8 cellular contexts compared by ENCODE assay signal in genomic region chr13:34156841-34157365, GRCh38.
DNase-seq lines count a peak whose midpoint lies in the region; ATAC-seq and TF ChIP-seq lines count a peak whose summit lies in the region.

No MANE protein-coding gene starts in this region.

- ATAC-seq in GM18907 (IDR thresholded peaks at IDR 0.05; ENCODE audit: unreplicated experiment) (peak; percentile 100), HG03064 (IDR thresholded peaks at IDR 0.05; ENCODE audit: low read depth, unreplicated experiment) (peak; percentile 100)
- ATAC-seq in activated CD8-positive, alpha-beta T cell treated with anti-CD3 and anti-CD28 coated beads, Interleukin-2, amount 10 ng/mL, durations not matched to agents 7 days and 5 days: peak; percentile 92

- H3K4me3 ChIP-seq in BE2C (ENCODE audit: low read depth, low read length): peak overlapping the region; percentile 53

- no peaks in the 10 kb centered on the region for H3K36me3 ChIP-seq in BE2C

- intact Hi-C loops in posterior cingulate gyrus (cut with DNase I): no loop called here

- peaks cover 30% of the 10 kb centered on the region for H3K4me1 ChIP-seq in BE2C

- CTCF ChIA-PET in activated CD8-positive, alpha-beta T cell treated with anti-CD3 and anti-CD28 coated beads, Interleukin-2, amount 10 ng/mL, durations not matched to agents 7 days and 5 days (lab: Charles Lee): no interaction called here

- H3K4me1 Mint-ChIP-seq in activated CD8-positive, alpha-beta T cell treated with anti-CD3 and anti-CD28 coated beads, Interleukin-2, amount 10 ng/mL, durations not matched to agents 7 days and 5 days (ENCODE audit: low read depth): peaks cover 14% of the 10 kb centered on the region

- no peak overlapping the region for H3K27ac Mint-ChIP-seq in activated CD8-positive, alpha-beta T cell treated with anti-CD3 and anti-CD28 coated beads, Interleukin-2, amount 10 ng/mL, durations not matched to agents 7 days and 5 days

- no peak for TF ChIP-seq CTCF in BE2C (IDR thresholded peaks at IDR 0.05; ENCODE audit: low read depth, low read length)

- peak; percentile 88 for DNase-seq in BE2C
- peak; percentile 90 for DNase-seq in NCI-H226
- DNase-seq in activated CD8-positive, alpha-beta T cell treated with anti-CD3 and anti-CD28 coated beads, Interleukin-2, amount 10 ng/mL, durations not matched to agents 7 days and 5 days: peak; percentile 58
- peak; percentile 67 for DNase-seq in fibroblast of the conjunctiva (ENCODE audit: low read depth)
- peak in 9 of 10 donors; percentile 21 to 95 (median 66) for DNase-seq in posterior cingulate gyrus
- DNase-seq in OCI-M2 (lab: John Stamatoyannopoulos, UW; ENCODE audit: unreplicated experiment): no peak

- H3K9me3 Mint-ChIP-seq in activated CD8-positive, alpha-beta T cell treated with anti-CD3 and anti-CD28 coated beads, Interleukin-2, amount 10 ng/mL, durations not matched to agents 7 days and 5 days (ENCODE audit: insufficient read depth): no peaks in the 10 kb centered on the region

- POLR2A ChIA-PET in activated CD8-positive, alpha-beta T cell treated with anti-CD3 and anti-CD28 coated beads, Interleukin-2, amount 10 ng/mL, durations not matched to agents 7 days and 5 days (lab: Charles Lee): no interaction called here

- no peak overlapping the region for H3K4me3 Mint-ChIP-seq in activated CD8-positive, alpha-beta T cell treated with anti-CD3 and anti-CD28 coated beads, Interleukin-2, amount 10 ng/mL, durations not matched to agents 7 days and 5 days

- H3K9me3 ChIP-seq in BE2C: no peaks in the 10 kb centered on the region

- H3K27me3 Mint-ChIP-seq in activated CD8-positive, alpha-beta T cell treated with anti-CD3 and anti-CD28 coated beads, Interleukin-2, amount 10 ng/mL, durations not matched to agents 7 days and 5 days (ENCODE audit: low read depth): peaks cover 7% of the 10 kb centered on the region

- no peaks in the 10 kb centered on the region for H3K36me3 Mint-ChIP-seq in activated CD8-positive, alpha-beta T cell treated with anti-CD3 and anti-CD28 coated beads, Interleukin-2, amount 10 ng/mL, durations not matched to agents 7 days and 5 days (ENCODE audit: low read depth)

- H3K27me3 ChIP-seq in BE2C: no peaks in the 10 kb centered on the region
